ENCODE assay signal across 11 cellular contexts in the genomic region with DNA sequence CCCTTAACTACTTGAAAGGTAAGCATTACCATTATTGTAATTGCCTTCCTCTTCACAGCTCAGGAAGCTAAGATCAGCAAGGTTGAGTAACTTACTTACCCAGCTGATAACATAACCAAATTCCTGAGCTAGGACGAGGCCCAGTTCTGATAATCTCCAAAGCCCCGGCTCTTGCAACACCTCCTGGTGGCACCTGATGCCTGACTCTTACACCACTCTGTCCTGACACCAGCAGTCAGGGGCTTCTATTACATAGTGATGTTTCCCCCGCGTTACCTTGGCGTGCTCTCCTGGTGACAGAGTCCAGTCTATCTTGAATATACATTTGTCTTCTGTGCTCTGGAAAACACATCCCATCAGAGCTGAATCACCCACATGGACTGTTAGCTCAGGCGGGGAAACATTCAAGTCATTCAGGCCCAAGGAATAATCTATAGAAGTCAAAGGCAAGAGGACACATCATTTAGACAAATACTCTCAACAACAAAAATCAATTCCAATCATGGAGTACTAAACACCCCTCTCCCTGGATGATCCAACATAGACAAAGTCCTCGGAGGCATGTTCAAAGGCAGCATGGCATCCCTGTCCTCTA. TPM values are rescaled to one million over a fixed set of nuclear protein-coding genes. Genes with fewer than 3 reads are reported as not detected.
DNase-seq lines count a peak whose midpoint lies in the region; ATAC-seq and TF ChIP-seq lines count a peak whose summit lies in the region.
"Had no signal": no experiment of that assay in that cellular context is flagged by ENCODE, and none has a peak within 500 bp of the region (broad histone marks: within the 10 kb centered on the region; RNA-seq: fewer than 3 reads in every experiment).

No MANE protein-coding gene starts in this region.

- WGBS in trophoblast cell (ENCODE audit: extremely low coverage, insufficient coverage, insufficient read length), result no CpG with 5 or more reads among the region's 7 CpGs
- 69 to 73% (median 71%) methylated on average over 7 of the region's 7 CpGs for WGBS in adrenal gland, 4 donors

- no peak overlapping the region for H3K18ac ChIP-seq in trophoblast cell (ENCODE audit: low read length)

- H4K12ac ChIP-seq in trophoblast cell (ENCODE audit: low read depth, low read length), result no peak overlapping the region

- no peak for ATAC-seq in activated CD4-positive, alpha-beta T cell treated with anti-CD3 and anti-CD28 coated beads for 36 hours
- no peak for ATAC-seq in GM21367 (IDR thresholded peaks at IDR 0.05; ENCODE audit: unreplicated experiment)
- ATAC-seq: gastroesophageal sphincter had no signal

- peaks cover 73% of the 10 kb centered on the region for H3K36me3 Mint-ChIP-seq in activated CD4-positive, alpha-beta T cell treated with anti-CD3 and anti-CD28 coated beads for 36 hours (ENCODE audit: low read depth)

- H3K4ac ChIP-seq in trophoblast cell (ENCODE audit: low read depth, low read length), result no peak overlapping the region

- H3K4me2 ChIP-seq in trophoblast cell (ENCODE audit: low read length), result no peak overlapping the region

- no peak overlapping the region for H2BK120ac ChIP-seq in trophoblast cell (ENCODE audit: insufficient read depth, low read length, poor library complexity)

- H3K36me3 ChIP-seq in left ventricle myocardium inferior (no peaks in the 10 kb centered on the region), trophoblast cell (ENCODE audit: control insufficient read depth in 1 of 2, insufficient read depth in 2 of 2, low read length in 2 of 2) (no peaks in the 10 kb centered on the region), adrenal gland (replicated peaks in 1 of 2) (no peaks in the 10 kb centered on the region)
- H3K36me3 ChIP-seq: gastroesophageal sphincter had no signal

- no peaks in the 10 kb centered on the region for H3K79me2 ChIP-seq in trophoblast cell (ENCODE audit: control insufficient read depth, insufficient read depth, low read length, poor library complexity)

- peak overlapping the region; percentile 100 for H3K27ac Mint-ChIP-seq in activated CD4-positive, alpha-beta T cell treated with anti-CD3 and anti-CD28 coated beads for 36 hours

- no peaks in the 10 kb centered on the region for H3K79me1 ChIP-seq in trophoblast cell (ENCODE audit: low read length)

- TF ChIP-seq POLR2A in adrenal gland (IDR thresholded peaks at IDR 0.05), result no peak

- no peak overlapping the region for H2BK5ac ChIP-seq in trophoblast cell (ENCODE audit: low read depth, low read length, poor library complexity)

- no peak overlapping the region for H4K8ac ChIP-seq in trophoblast cell (ENCODE audit: low read depth, low read length)

- CTCF ChIA-PET in activated CD4-positive, alpha-beta T cell treated with anti-CD3 and anti-CD28 coated beads for 36 hours (lab: Charles Lee), result interaction anchor here (0.8 to 2.7 kb wide), 6 partner anchors 10 to 99 kb away, joined by 3 to 23 read pairs (median 4); a partner anchor contains a TSS

- H3K23ac ChIP-seq in trophoblast cell (ENCODE audit: low read length), result no peak overlapping the region

- H3K4me3 ChIP-seq in left ventricle myocardium inferior (no peak overlapping the region), trophoblast cell (ENCODE audit: low read depth, low read length) (no peak overlapping the region), adrenal gland (no peak overlapping the region)
- H3K4me3 ChIP-seq: gastroesophageal sphincter had no signal

- no peak for DNase-seq in activated CD4-positive, alpha-beta T cell treated with anti-CD3 and anti-CD28 coated beads for 36 hours
- DNase-seq in activated CD4-positive, alpha-beta T cell treated with anti-CD3 and anti-CD28 coated beads, Interleukin-2, amount 50 U/mL, for 4 hours, result no peak
- peak; percentile 55 for DNase-seq in SKM-1 (lab: John Stamatoyannopoulos, UW; ENCODE audit: unreplicated experiment)
- peak; percentile 31 for DNase-seq in left ventricle myocardium inferior
- DNase-seq in trophoblast cell, result peak; percentile 93 to 94
- DNase-seq in adrenal gland, result no peak
- DNase-seq in NCI-H1436 treated with DMSO at 0.1 percent for 48 hours (lab: John Stamatoyannopoulos, UW), result no peak
- DNase-seq: NCI-H187 treated with DMSO at 0.1 percent for 48 hours, T-helper 9 cell had no signal

- H2AFZ ChIP-seq in trophoblast cell (ENCODE audit: insufficient read depth, low read length, poor library complexity), result no peak overlapping the region

- H3K27me3 ChIP-seq in left ventricle myocardium inferior (ENCODE audit: low read depth) (no peaks in the 10 kb centered on the region), trophoblast cell (ENCODE audit: insufficient read depth, low read length) (no peaks in the 10 kb centered on the region), adrenal gland (peaks cover 13% of the 10 kb centered on the region)

- no peak overlapping the region for H3K4me3 Mint-ChIP-seq in activated CD4-positive, alpha-beta T cell treated with anti-CD3 and anti-CD28 coated beads for 36 hours

- no peak overlapping the region for H2AK5ac ChIP-seq in trophoblast cell (ENCODE audit: low read length)

- H3K9me3 ChIP-seq in left ventricle myocardium inferior (replicated peaks), result no peaks in the 10 kb centered on the region
- H3K9me3 ChIP-seq in trophoblast cell (ENCODE audit: insufficient read depth, low read depth, low read length), result no peaks in the 10 kb centered on the region
- no peaks in the 10 kb centered on the region for H3K9me3 ChIP-seq in adrenal gland (replicated peaks in 1 of 3)
- H3K9me3 ChIP-seq: gastroesophageal sphincter had no signal

- H2BK12ac ChIP-seq in trophoblast cell (ENCODE audit: low read length), result no peak overlapping the region

- H3K4me1 ChIP-seq in left ventricle myocardium inferior, result peaks cover 26% of the 10 kb centered on the region
- H3K4me1 ChIP-seq in trophoblast cell (ENCODE audit: control insufficient read depth in 1 of 2, insufficient read depth in 2 of 2, low read length in 2 of 2), result peaks cover 0 to 2% of the 10 kb centered on the region in 2 experiments
- no peaks in the 10 kb centered on the region for H3K4me1 ChIP-seq in adrenal gland (replicated peaks in 1 of 2)
- H3K4me1 ChIP-seq: gastroesophageal sphincter had no signal

- H3K9me3 Mint-ChIP-seq in activated CD4-positive, alpha-beta T cell treated with anti-CD3 and anti-CD28 coated beads for 36 hours (ENCODE audit: low read depth), result no peaks in the 10 kb centered on the region

- H3K14ac ChIP-seq in trophoblast cell (ENCODE audit: low read length), result no peak overlapping the region

- intact Hi-C loops in activated CD4-positive, alpha-beta T cell treated with anti-CD3 and anti-CD28 coated beads for 36 hours (cut with DNase I, micrococcal nuclease), result no loop called here
- intact Hi-C loops in left ventricle myocardium inferior (cut with micrococcal nuclease) (no loop called here), adrenal gland (cut with DNase I) (no loop called here)

- no peak for TF ChIP-seq CTCF in left ventricle myocardium inferior (IDR thresholded peaks at IDR 0.05; ENCODE audit: borderline replicate concordance)
- no peak for TF ChIP-seq CTCF in adrenal gland (IDR thresholded peaks at IDR 0.05)

- POLR2A ChIA-PET in activated CD4-positive, alpha-beta T cell treated with anti-CD3 and anti-CD28 coated beads for 36 hours (lab: Charles Lee), result no interaction called here

- no peaks in the 10 kb centered on the region for H3K27me3 Mint-ChIP-seq in activated CD4-positive, alpha-beta T cell treated with anti-CD3 and anti-CD28 coated beads for 36 hours

- H3K27ac ChIP-seq in left ventricle myocardium inferior (replicated peaks), result peak overlapping the region; percentile 68
- no peak overlapping the region for H3K27ac ChIP-seq in trophoblast cell (ENCODE audit: low read depth, low read length)
- H3K27ac ChIP-seq in adrenal gland, result no peak overlapping the region
- H3K27ac ChIP-seq: gastroesophageal sphincter had no signal

- H3K9ac ChIP-seq in trophoblast cell (ENCODE audit: low read length), result no peak overlapping the region

- H4K91ac ChIP-seq in trophoblast cell (ENCODE audit: low read depth, low read length), result no peak overlapping the region

- peaks cover 91% of the 10 kb centered on the region for H3K4me1 Mint-ChIP-seq in activated CD4-positive, alpha-beta T cell treated with anti-CD3 and anti-CD28 coated beads for 36 hours

RNA-seq across cellular contexts. Expression of a gene that starts 12.6 kb away (rescaled TPM):
- total RNA-seq in activated CD4-positive, alpha-beta T cell treated with anti-CD3 and anti-CD28 coated beads for 36 hours, result 100 to 1,000 TPM; 168 to 193 TPM
- total RNA-seq in left ventricle myocardium inferior (2.9 TPM), adrenal gland (10 to 100 TPM in 2 of 8 donors, 1 to 10 TPM in 6; 1.8 to 12.6 (median 5.2) TPM)
- polyA plus RNA-seq in trophoblast cell (2013), result 0.11 and 0.19 TPM in 2 replicates
- 10 to 100 TPM in 1 of 3 donors, 1 to 10 TPM in 2; 3.3 to 13.9 (median 4.2) TPM for polyA plus RNA-seq in adrenal gland

RNA-seq across cellular contexts. Expression of a gene that starts 35.8 kb away (rescaled TPM):
- total RNA-seq in activated CD4-positive, alpha-beta T cell treated with anti-CD3 and anti-CD28 coated beads for 36 hours, result not detected
- total RNA-seq in left ventricle myocardium inferior (24.9 TPM), adrenal gland (under 1 TPM; 0.09 to 0.96 (median 0.34) TPM)
- polyA plus RNA-seq in trophoblast cell (2013), result not detected in 2 replicates
- under 1 TPM; 0.10 to 0.84 (median 0.40) TPM for polyA plus RNA-seq in adrenal gland

RNA-seq across cellular contexts. Expression of a gene that starts 39.9 kb away (rescaled TPM):
- total RNA-seq in activated CD4-positive, alpha-beta T cell treated with anti-CD3 and anti-CD28 coated beads for 36 hours, result 10 to 100 TPM; 45.9 to 53.2 TPM
- 2.7 TPM for total RNA-seq in left ventricle myocardium inferior
- polyA plus RNA-seq in trophoblast cell (2013), result 1.5 and 1.8 TPM in 2 replicates
- total RNA-seq in adrenal gland, result 1 to 10 TPM in 2 of 8 donors, under 1 TPM in 6; 0.28 to 1.2 (median 0.85) TPM
- 1 to 10 TPM in 1 of 3 donors, under 1 TPM in 2; 0.67 to 1.1 (median 0.71) TPM for polyA plus RNA-seq in adrenal gland

RNA-seq across cellular contexts. Expression of a gene that starts 51.9 kb away (rescaled TPM):
- 10 to 100 TPM; 26.7 to 30.1 TPM for total RNA-seq in activated CD4-positive, alpha-beta T cell treated with anti-CD3 and anti-CD28 coated beads for 36 hours
- total RNA-seq in left ventricle myocardium inferior, result 13.4 TPM
- polyA plus RNA-seq in trophoblast cell (2013), result 0.57 and 0.59 TPM in 2 replicates
- total RNA-seq in adrenal gland, result 10 to 100 TPM in 1 of 8 donors, 1 to 10 TPM in 6, under 1 TPM in 1; 0.48 to 14.9 (median 5.1) TPM
- polyA plus RNA-seq in adrenal gland, result 10 to 100 TPM in 1 of 3 donors, 1 to 10 TPM in 2; 3.5 to 10.2 (median 6.0) TPM

RNA-seq across cellular contexts. Expression of a gene that starts 59.6 kb away (rescaled TPM):
- total RNA-seq in activated CD4-positive, alpha-beta T cell treated with anti-CD3 and anti-CD28 coated beads for 36 hours, result under 1 TPM; 0.26 to 0.27 TPM
- total RNA-seq in left ventricle myocardium inferior (12.9 TPM), adrenal gland (10 to 100 TPM in 2 of 8 donors, 1 to 10 TPM in 6; 2.9 to 16.9 (median 6.9) TPM)
- polyA plus RNA-seq in trophoblast cell (2013), result 0.04 and 0.06 TPM in 2 replicates
- 1 to 10 TPM; 1.7 to 5.9 (median 1.8) TPM for polyA plus RNA-seq in adrenal gland

Comparison
In these comparisons a context has a peak if more than half of its experiments do, and no peak if none do; other contexts are left out.
1. DNase-seq: peak in SKM-1 (single experiment), left ventricle myocardium inferior (single experiment) and trophoblast cell (2 of 2); none in activated CD4-positive, alpha-beta T cell treated with anti-CD3 and anti-CD28 coated beads for 36 hours (single experiment), activated CD4-positive, alpha-beta T cell treated with anti-CD3 and anti-CD28 coated beads, Interleukin-2, amount 50 U/mL, for 4 hours (0 of 2), adrenal gland (0 of 7) and NCI-H1436 treated with DMSO at 0.1 percent for 48 hours (single experiment).
2. RNA of a gene that starts 12.6 kb away (total RNA-seq): 168 to 193 TPM in activated CD4-positive, alpha-beta T cell treated with anti-CD3 and anti-CD28 coated beads for 36 hours; 1.8 to 12.6 TPM in adrenal gland and 2.9 TPM in left ventricle myocardium inferior (single experiment); every median in the first group is over 10 times any median in the second.
3. RNA of a gene that starts 35.8 kb away (total RNA-seq): 24.9 TPM in left ventricle myocardium inferior (single experiment); 0.09 to 0.96 TPM in adrenal gland and not detected in activated CD4-positive, alpha-beta T cell treated with anti-CD3 and anti-CD28 coated beads for 36 hours; every median in the first group is over 10 times any median in the second.
4. RNA of a gene that starts 39.9 kb away (total RNA-seq): 45.9 to 53.2 TPM in activated CD4-positive, alpha-beta T cell treated with anti-CD3 and anti-CD28 coated beads for 36 hours; 2.7 TPM in left ventricle myocardium inferior (single experiment) and 0.28 to 1.2 TPM in adrenal gland; every median in the first group is over 10 times any median in the second.